Comparison of ENCODE assay signal across 8 cellular contexts in genomic region chr4:147732516-147733193, GRCh38. TPM values are rescaled to one million over a fixed set of nuclear protein-coding genes. Genes with fewer than 3 reads are reported as not detected.
DNase-seq lines count a peak whose midpoint lies in the region; ATAC-seq, FAIRE-seq and TF ChIP-seq lines count a peak whose summit lies in the region.

No MANE protein-coding gene starts in this region.

- no peak for DNase-seq in GM12891 (ENCODE audit: insufficient read length, low spot score)
- peak; percentile 85 for DNase-seq in GM23338 (ENCODE audit: low spot score)
- peak in 1 of 2 donors; percentile 71 for DNase-seq in ascending aorta (ENCODE audit: low spot score in 2 of 2)
- DNase-seq in NCI-H1694 (lab: John Stamatoyannopoulos, UW) = no peak
- DNase-seq in NK-92 (lab: John Stamatoyannopoulos, UW; ENCODE audit: unreplicated experiment) = no peak

- peak overlapping the region; percentile 84 for H3K9ac ChIP-seq in Loucy (ENCODE audit: low read depth, low read length, poor library complexity, severe bottlenecking)
- H3K9ac ChIP-seq in iPS-18a (ENCODE audit: low read length) = peak overlapping the region; percentile 71
- peak overlapping the region; percentile 94 for H3K9ac ChIP-seq in skeletal muscle satellite cell (ENCODE audit: low read depth, low read length)

- H3K4me2 ChIP-seq in GM23338 = peak overlapping the region; percentile 97
- peak overlapping the region; percentile 87 for H3K4me2 ChIP-seq in Loucy (ENCODE audit: low read depth, low read length, poor library complexity, severe bottlenecking)
- H3K4me2 ChIP-seq in skeletal muscle satellite cell (ENCODE audit: low read length) = peak overlapping the region; percentile 92

- peak; percentile 16 for FAIRE-seq in GM12891 (lab: Jason Lieb, UNC)

- H3K79me2 ChIP-seq in GM23338 (replicated peaks; ENCODE audit: insufficient read depth) (no peaks in the 10 kb centered on the region), Loucy (ENCODE audit: insufficient read depth, low read length) (peaks cover 54% of the 10 kb centered on the region)

- H3K27ac Mint-ChIP-seq in GM23338 = no peak overlapping the region

- H2AFZ ChIP-seq in GM23338 (peak overlapping the region; percentile 80), Loucy (ENCODE audit: low read length) (peak overlapping the region; percentile 96)

- peaks cover 38% of the 10 kb centered on the region for H3K4me1 Mint-ChIP-seq in GM23338

- H3K9me2 ChIP-seq in GM23338 (ENCODE audit: insufficient read depth) (no peaks in the 10 kb centered on the region), Loucy (replicated peaks; ENCODE audit: low read depth, low read length) (no peaks in the 10 kb centered on the region)

- H3K36me3 Mint-ChIP-seq in GM23338 (ENCODE audit: low read depth) = no peaks in the 10 kb centered on the region

- peaks cover 31% of the 10 kb centered on the region for H3K27me3 Mint-ChIP-seq in GM23338 (ENCODE audit: insufficient read depth, low read depth, poor library complexity)

- H3K36me3 ChIP-seq in GM23338 (ENCODE audit: insufficient read depth) (no peaks in the 10 kb centered on the region), Loucy (ENCODE audit: insufficient read depth, low read length) (no peaks in the 10 kb centered on the region), ascending aorta (no peaks in the 10 kb centered on the region), iPS-18a (ENCODE audit: control insufficient read depth, low read depth, low read length) (no peaks in the 10 kb centered on the region), skeletal muscle satellite cell (ENCODE audit: insufficient read depth, low read length) (no peaks in the 10 kb centered on the region)

- TF ChIP-seq CTCF in GM23338 (conservative IDR thresholded peaks at IDR 0.05; ENCODE audit: low read depth in 2 of 2) (no peak), Loucy (conservative IDR thresholded peaks at IDR 0.05; ENCODE audit: low read length) (no peak), ascending aorta (IDR thresholded peaks at IDR 0.05) (no peak)

- H3K27ac ChIP-seq in GM23338 (ENCODE audit: low read depth) = no peak overlapping the region
- H3K27ac ChIP-seq in ascending aorta = peak overlapping the region; percentile 86 to 89
- no peak overlapping the region for H3K27ac ChIP-seq in iPS-18a (ENCODE audit: low read length)

- H3F3A ChIP-seq in GM23338 (replicated peaks; ENCODE audit: low read depth) (peaks cover 3% of the 10 kb centered on the region; the same call in 1 of the 2 replicates), Loucy (ENCODE audit: low read depth) (no peaks in the 10 kb centered on the region)

- no peak for TF ChIP-seq POLR2A in GM12891 (IDR thresholded peaks at IDR 0.05; ENCODE audit: low read depth, low read length)

- H3K27me3 ChIP-seq in GM23338 (ENCODE audit: insufficient read depth) (peaks cover 83% of the 10 kb centered on the region), Loucy (ENCODE audit: insufficient read depth, low read length, poor library complexity, severe bottlenecking) (peaks cover 15% of the 10 kb centered on the region), ascending aorta (no peaks in the 10 kb centered on the region), iPS-18a (ENCODE audit: control insufficient read depth, insufficient read depth, low read length) (peaks cover 90% of the 10 kb centered on the region), skeletal muscle satellite cell (ENCODE audit: control insufficient read depth, insufficient read depth, low read length) (no peaks in the 10 kb centered on the region)

- no peaks in the 10 kb centered on the region for H3K9me3 ChIP-seq in Loucy (ENCODE audit: insufficient read depth, low read depth, low read length)
- no peaks in the 10 kb centered on the region for H3K9me3 ChIP-seq in ascending aorta
- no peaks in the 10 kb centered on the region for H3K9me3 ChIP-seq in iPS-18a (ENCODE audit: control insufficient read depth, low read depth, low read length)
- H3K9me3 ChIP-seq in skeletal muscle satellite cell (replicated peaks; ENCODE audit: low read length) = no peaks in the 10 kb centered on the region

- H4K20me1 ChIP-seq in GM23338 (replicated peaks; ENCODE audit: insufficient read depth) (no peaks in the 10 kb centered on the region), Loucy (ENCODE audit: insufficient read depth, low read length, poor library complexity, severe bottlenecking) (peaks cover 23% of the 10 kb centered on the region)

- peak overlapping the region; percentile 72 for H3K4me3 Mint-ChIP-seq in GM23338

- H3K9me3 Mint-ChIP-seq in GM23338 = no peaks in the 10 kb centered on the region

- H3K4me3 ChIP-seq in GM23338 (peak overlapping the region; percentile 85), Loucy (ENCODE audit: low read length, poor library complexity, severe bottlenecking) (peak overlapping the region; percentile 87), ascending aorta (peak overlapping the region; percentile 80 to 94), iPS-18a (ENCODE audit: low read length) (peak overlapping the region; percentile 78), skeletal muscle satellite cell (ENCODE audit: low read length) (peak overlapping the region; percentile 98)

- intact Hi-C loops in ascending aorta (cut with DNase I) = loop anchor here (2.0 to 5.0 kb wide), 4 partner anchors 22 to 98 kb away; partner anchors contain the start of gene PRMT9

- peaks cover 25% of the 10 kb centered on the region for H3K4me1 ChIP-seq in GM23338 (ENCODE audit: insufficient read depth)
- H3K4me1 ChIP-seq in Loucy (ENCODE audit: insufficient read depth, low read length, poor library complexity, severe bottlenecking) = peaks cover 48% of the 10 kb centered on the region
- peaks cover 0 to 6% of the 10 kb centered on the region in 2 donors for H3K4me1 ChIP-seq in ascending aorta
- H3K4me1 ChIP-seq in iPS-18a (ENCODE audit: control insufficient read depth, low read depth, low read length) = peaks cover 16% of the 10 kb centered on the region
- H3K4me1 ChIP-seq in skeletal muscle satellite cell (ENCODE audit: control insufficient read depth, insufficient read depth, low read length) = peaks cover 38% of the 10 kb centered on the region

- peak; percentile 78 for ATAC-seq in GM23338

TF ChIP-seq in GM12891, 5 proteins besides CTCF, POLR2A, EP300 and RAD21:
- TF ChIP-seq POLR2AphosphoS5 (IDR thresholded peaks at IDR 0.05; ENCODE audit: low read depth, low read length) (no peak), SPI1 (IDR thresholded peaks at IDR 0.05; ENCODE audit: low read depth, low read length) (no peak), POU2F2 (IDR thresholded peaks at IDR 0.05; ENCODE audit: low read depth, low read length) (no peak), TAF1 (IDR thresholded peaks at IDR 0.05; ENCODE audit: low read depth, low read length) (no peak), PAX5 (IDR thresholded peaks at IDR 0.05; ENCODE audit: insufficient read depth, low read length, severe bottlenecking) (no peak)

TF ChIP-seq in GM23338, 12 proteins besides CTCF, POLR2A, EP300 and RAD21 (continues in another document):
- no peak for TF ChIP-seq POLR2AphosphoS5 (IDR thresholded peaks at IDR 0.05; ENCODE audit: low read depth)

RNA-seq across cellular contexts. Expression of gene ARHGAP10, which starts 0.8 kb away (rescaled TPM):
- 13.3 TPM for polyA plus RNA-seq in GM12891 (2012; ENCODE audit: low read depth, missing spikeins)
- 4.6 and 5.1 TPM in 2 replicates for total RNA-seq in GM23338 (2014; rRNA removed; shearing (Covaris generic))
- polyA plus RNA-seq in GM23338 (2016; fragmentation: Nextera tagmentation; extraction: Ambion mirVana) = 4.6 and 6.3 TPM in 2 replicates
- total RNA-seq in ascending aorta = 77.3 TPM
- 29.7 and 33.5 TPM in 2 replicates for total RNA-seq in skeletal muscle satellite cell (2012; rRNA removed)

RNA-seq across cellular contexts. Expression of gene PRMT9, which starts 48.7 kb away (rescaled TPM):
- 3.9 TPM for polyA plus RNA-seq in GM12891 (2012; ENCODE audit: low read depth, missing spikeins)
- total RNA-seq in GM23338 (2014; rRNA removed; shearing (Covaris generic)) = 11.2 and 13.1 TPM in 2 replicates
- polyA plus RNA-seq in GM23338 (2016; fragmentation: Nextera tagmentation; extraction: Ambion mirVana) = 6.4 and 7.6 TPM in 2 replicates
- total RNA-seq in ascending aorta = 1.6 TPM
- 7.4 and 11.9 TPM in 2 replicates for total RNA-seq in skeletal muscle satellite cell (2012; rRNA removed)

Comparison
In these comparisons a context has a peak if more than half of its experiments do, and no peak if none do; other contexts are left out.
1. H3K27ac ChIP-seq: peak in ascending aorta (2 of 2); none in GM23338 (single experiment) and iPS-18a (single experiment).
2. RNA of gene ARHGAP10, which starts 0.8 kb away (total RNA-seq): 77.3 TPM in ascending aorta (single experiment); 4.6 to 5.1 TPM in GM23338; every median in the first group is over 10 times any median in the second.
3. Peak in every context shown above with its lines, with median percentiles within 50 percentile points of each other: H3K4me2 ChIP-seq, H3K4me3 ChIP-seq and H3K9ac ChIP-seq.